18 cellular contexts compared by ENCODE assay signal in genomic region chr12:56202838-56203237, GRCh38. TPM values are rescaled to one million over a fixed set of nuclear protein-coding genes. Genes with fewer than 3 reads are reported as not detected.
"Had no signal": no experiment of that assay in that cellular context is flagged by ENCODE, and none has a peak within 500 bp of the region (broad histone marks: within the 10 kb centered on the region; RNA-seq: fewer than 3 reads in every experiment).

No MANE protein-coding gene starts in this region.

- H3K27me3 ChIP-seq: dorsolateral prefrontal cortex, gastroesophageal sphincter, heart right ventricle, right atrium auricular region, transverse colon had no signal

- DNase-seq: activated CD4-positive, alpha-beta T cell treated with anti-CD3 and anti-CD28 coated beads for 48 hours; activated CD8-positive, alpha-beta memory T cell treated with anti-CD3 and anti-CD28 coated beads, Interleukin-2, amount 50 U/mL, for 48 hours; activated naive CD4-positive, alpha-beta T cell treated with Interleukin-2 at 50 U/mL for 16 hours; dorsolateral prefrontal cortex; heart right ventricle; left colon; stimulated activated CD4-positive, alpha-beta T cell treated with anti-CD3 and anti-CD28 coated beads, Interleukin-4, amount 100 ng/mL, for 1 hour; stimulated activated naive CD4-positive, alpha-beta T cell treated with Interleukin-2 at 50 U/mL for 16 hours; substantia nigra; T-helper 17 cell; transverse colon had no signal

- H3K9me3 Mint-ChIP-seq: activated T-helper 1 cell treated with anti-CD3 and anti-CD28 coated beads, Interleukin-12 subunit alpha, Interleukin-12 subunit beta, Interleukin-2, Interleukin-4 antibody, amounts not matched to agents 30 ng/mL and 10 ng/mL and 1 ng/mL, durations not matched to agents 14 hours and 24 hours and 36 hours; WTC11 had no signal

- ATAC-seq: gastroesophageal sphincter, heart right ventricle, T-helper 17 cell, WTC11 had no signal

- H3K27ac Mint-ChIP-seq: activated T-helper 1 cell treated with anti-CD3 and anti-CD28 coated beads, Interleukin-12 subunit alpha, Interleukin-12 subunit beta, Interleukin-2, Interleukin-4 antibody, amounts not matched to agents 30 ng/mL and 10 ng/mL and 1 ng/mL, durations not matched to agents 14 hours and 24 hours and 36 hours; WTC11 had no signal

- H3K9me3 ChIP-seq: gastroesophageal sphincter, heart right ventricle, right atrium auricular region, transverse colon had no signal

- H3K27ac ChIP-seq: heart right ventricle, right atrium auricular region had no signal

- H3K4me3 Mint-ChIP-seq: activated T-helper 1 cell treated with anti-CD3 and anti-CD28 coated beads, Interleukin-12 subunit alpha, Interleukin-12 subunit beta, Interleukin-2, Interleukin-4 antibody, amounts not matched to agents 30 ng/mL and 10 ng/mL and 1 ng/mL, durations not matched to agents 14 hours and 24 hours and 36 hours; T-helper 17 cell; WTC11 had no signal

- H3K4me3 ChIP-seq: dorsolateral prefrontal cortex, gastroesophageal sphincter, heart right ventricle, lung, right atrium auricular region, transverse colon had no signal

- H3K4me1 ChIP-seq: right atrium auricular region had no signal

- H3K27me3 Mint-ChIP-seq: T-helper 17 cell had no signal

RNA-seq across cellular contexts. Expression of gene SLC39A5, which starts 27.0 kb away (rescaled TPM):
- total RNA-seq: heart right ventricle, posterior vena cava, right atrium auricular region, skeletal muscle tissue, T-helper 17 cell had no signal
